Comparison of ENCODE assay signal across 10 cellular contexts in the genomic region with DNA sequence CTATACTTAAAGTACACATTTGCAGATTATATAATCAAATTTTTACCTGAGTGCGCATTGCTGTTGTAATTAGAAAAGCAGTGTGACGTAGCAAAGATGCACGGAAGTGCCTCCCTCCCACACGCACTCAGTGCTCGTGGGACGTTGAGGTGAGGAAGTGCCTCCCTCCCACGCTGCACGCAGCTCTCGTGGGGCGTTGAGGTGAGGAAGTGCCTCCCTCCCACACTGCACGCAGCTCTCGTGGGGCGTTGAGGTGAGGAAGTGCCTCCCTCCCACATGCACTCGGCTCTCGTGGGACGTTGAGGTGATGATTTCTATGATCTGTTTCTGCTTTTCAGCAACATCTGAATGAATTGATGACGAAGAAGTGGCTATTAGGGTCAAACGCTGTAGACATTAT. TPM values are rescaled to one million over a fixed set of nuclear protein-coding genes. Genes with fewer than 3 reads are reported as not detected.
DNase-seq lines count a peak whose midpoint lies in the region; ATAC-seq lines count a peak whose summit lies in the region.
"Had no signal": no experiment of that assay in that cellular context is flagged by ENCODE, and none has a peak within 500 bp of the region (broad histone marks: within the 10 kb centered on the region; RNA-seq: fewer than 3 reads in every experiment).

No MANE protein-coding gene starts in this region.

- H2AFZ ChIP-seq in Karpas-422 (ENCODE audit: low read length): no peak overlapping the region

- H3K27ac ChIP-seq in Karpas-422 (ENCODE audit: low read length): no peak overlapping the region
- H3K27ac ChIP-seq: adrenal gland had no signal

- H3K9me2 ChIP-seq in Karpas-422 (replicated peaks; ENCODE audit: insufficient read depth, low read length): no peaks in the 10 kb centered on the region

- H4K20me1 ChIP-seq in Karpas-422 (ENCODE audit: insufficient read depth, low read depth, low read length): no peaks in the 10 kb centered on the region

- no peak overlapping the region for H3K4me3 ChIP-seq in Karpas-422 (ENCODE audit: low read length)
- no peak overlapping the region for H3K4me3 ChIP-seq in MG63
- H3K4me3 ChIP-seq: adrenal gland had no signal

- H3K4me1 ChIP-seq in Karpas-422 (ENCODE audit: low read length): peaks cover 6% of the 10 kb centered on the region
- H3K4me1 ChIP-seq: adrenal gland had no signal

- no peaks in the 10 kb centered on the region; the same call in 1 of the 2 replicates for H3K79me2 ChIP-seq in Karpas-422 (ENCODE audit: low read length)

- H3K27me3 ChIP-seq in Karpas-422 (ENCODE audit: low read length): no peaks in the 10 kb centered on the region
- no peaks in the 10 kb centered on the region for H3K27me3 ChIP-seq in MG63
- H3K27me3 ChIP-seq: adrenal gland had no signal

- no peak for ATAC-seq in HG03342 (IDR thresholded peaks at IDR 0.05; ENCODE audit: unreplicated experiment)

- DNase-seq in Karpas-422 (peak; percentile 59), NCI-H82 (lab: John Stamatoyannopoulos, UW) (no peak), MG63 (no peak), NCI-H2107 treated with DMSO at 0.1 percent for 48 hours (lab: John Stamatoyannopoulos, UW; ENCODE audit: unreplicated experiment) (no peak)
- peak; percentile 86 for DNase-seq in activated CD8-positive, alpha-beta memory T cell treated with anti-CD3 and anti-CD28 coated beads for 24 hours
- DNase-seq in effector CD8-positive, alpha-beta T cell (lab: John Stamatoyannopoulos, UW): peak; percentile 61
- peak; percentile 77 to 93 for DNase-seq in stimulated activated CD8-positive, alpha-beta memory T cell treated with anti-CD3 and anti-CD28 coated beads, Interleukin-15, amount 100 ng/mL, for 4 hours (ENCODE audit: low read depth in 2 of 2)
- DNase-seq: NCI-H446 had no signal

- no peak overlapping the region for H3K9ac ChIP-seq in Karpas-422 (ENCODE audit: low read length)

- H3K36me3 ChIP-seq in Karpas-422 (ENCODE audit: insufficient read depth, low read length): peaks cover 10% of the 10 kb centered on the region
- H3K36me3 ChIP-seq in MG63: peaks cover 49% of the 10 kb centered on the region

- H3K9me3 ChIP-seq in Karpas-422 (ENCODE audit: low read length) (no peaks in the 10 kb centered on the region), MG63 (no peaks in the 10 kb centered on the region)
- H3K9me3 ChIP-seq: adrenal gland had no signal

- H3K4me2 ChIP-seq in Karpas-422 (ENCODE audit: low read depth, low read length, poor library complexity, severe bottlenecking): no peak overlapping the region

RNA-seq across cellular contexts. Expression of gene EXOC3, which starts 21.0 kb away (rescaled TPM):
- total RNA-seq in Karpas-422 (2014; rRNA removed; shearing (Covaris generic); ENCODE audit: low replicate concordance): 24.4 and 39.8 TPM in 2 replicates
- total RNA-seq in MG63 (2014; rRNA removed; shearing (Covaris generic); ENCODE audit: low replicate concordance): 11.3 and 19.4 TPM in 2 replicates

Comparison
In these comparisons a context has a peak if more than half of its experiments do, and no peak if none do; other contexts are left out.
1. DNase-seq: peak in Karpas-422 (single experiment), activated CD8-positive, alpha-beta memory T cell treated with anti-CD3 and anti-CD28 coated beads for 24 hours (single experiment), effector CD8-positive, alpha-beta T cell (single experiment) and stimulated activated CD8-positive, alpha-beta memory T cell treated with anti-CD3 and anti-CD28 coated beads, Interleukin-15, amount 100 ng/mL, for 4 hours (2 of 2); none in NCI-H82 (single experiment), MG63 (single experiment) and NCI-H2107 treated with DMSO at 0.1 percent for 48 hours (single experiment).